ENCODE assay signal across 10 cellular contexts in genomic region chr17:39757931-39758873, GRCh38. TPM values are rescaled to one million over a fixed set of nuclear protein-coding genes. Genes with fewer than 3 reads are reported as not detected.
DNase-seq lines count a peak whose midpoint lies in the region; ATAC-seq and TF ChIP-seq lines count a peak whose summit lies in the region.
"Had no signal": no experiment of that assay in that cellular context is flagged by ENCODE, and none has a peak within 500 bp of the region (broad histone marks: within the 10 kb centered on the region; RNA-seq: fewer than 3 reads in every experiment).

No MANE protein-coding gene starts in this region.

- TF ChIP-seq CTCF in activated B cell treated with CpG ODN at 0.5 μM for 24 hours (IDR thresholded peaks at IDR 0.05) (no peak), astrocyte of the cerebellum (IDR thresholded peaks at IDR 0.05; ENCODE audit: low read depth, low read length, missing control alignments) (no peak)

- H3K9me3 Mint-ChIP-seq in activated B cell treated with CpG ODN at 0.5 μM for 24 hours, result no peaks in the 10 kb centered on the region
- no peaks in the 10 kb centered on the region for H3K9me3 Mint-ChIP-seq in stimulated activated memory B cell treated with anti-CD40 and anti-IgM and Interleukin-4, amounts not matched to agents 10 μg/mL and 1 μg/mL and 100 μg/mL, for 72 hours

- ATAC-seq in activated B cell treated with CpG ODN at 0.5 μM for 24 hours (ENCODE audit: low read depth) (no peak), HG03196 (IDR thresholded peaks at IDR 0.05; ENCODE audit: unreplicated experiment) (no peak)
- peak; percentile 4 for ATAC-seq in stimulated activated memory B cell treated with anti-CD40 and anti-IgM and Interleukin-4, amounts not matched to agents 10 μg/mL and 1 μg/mL and 100 μg/mL, for 72 hours
- ATAC-seq: heart left ventricle had no signal

- no peaks in the 10 kb centered on the region for H3K27me3 Mint-ChIP-seq in activated B cell treated with CpG ODN at 0.5 μM for 24 hours
- H3K27me3 Mint-ChIP-seq in stimulated activated memory B cell treated with anti-CD40 and anti-IgM and Interleukin-4, amounts not matched to agents 10 μg/mL and 1 μg/mL and 100 μg/mL, for 72 hours, result no peaks in the 10 kb centered on the region

- CTCF ChIA-PET in activated B cell treated with CpG ODN at 0.5 μM for 24 hours (lab: Charles Lee), result interaction anchor here (0.9 to 2.7 kb wide), 3 partner anchors 12 to 103 kb away, joined by 3 to 10 read pairs (median 4); no protein-coding TSS in a partner anchor

- H3K4me3 Mint-ChIP-seq in activated B cell treated with CpG ODN at 0.5 μM for 24 hours, result peak overlapping the region; percentile 61
- H3K4me3 Mint-ChIP-seq in stimulated activated memory B cell treated with anti-CD40 and anti-IgM and Interleukin-4, amounts not matched to agents 10 μg/mL and 1 μg/mL and 100 μg/mL, for 72 hours, result peak overlapping the region; percentile 59

- DNase-seq in NOMO-1 treated with DMSO at 0.1 percent for 48 hours (lab: John Stamatoyannopoulos, UW; ENCODE audit: unreplicated experiment), result peak; percentile 23
- no peak for DNase-seq in NOMO-1 treated with dmso at 0.1 percent for 144 hours (lab: John Stamatoyannopoulos, UW; ENCODE audit: unreplicated experiment)
- no peak for DNase-seq in activated B cell treated with CpG ODN at 0.5 μM for 24 hours
- peak; percentile 88 for DNase-seq in astrocyte of the cerebellum (ENCODE audit: low read depth)
- DNase-seq in NCI-H510A (lab: John Stamatoyannopoulos, UW), result no peak
- no peak for DNase-seq in NCI-H1930 (lab: John Stamatoyannopoulos, UW)
- DNase-seq: amniotic stem cell, heart left ventricle had no signal

- in situ Hi-C loops in astrocyte of the cerebellum (cut with HindIII; ENCODE audit: low sequenced_read_pairs), result no loop called here

- no peak overlapping the region for H3K4me3 ChIP-seq in astrocyte of the cerebellum (ENCODE audit: low read depth, low read length)
- H3K4me3 ChIP-seq: heart left ventricle had no signal

- POLR2A ChIA-PET in activated B cell treated with CpG ODN at 0.5 μM for 24 hours (lab: Charles Lee), result interaction anchor here (0.7 to 10.0 kb wide), 14 partner anchors 9 to 222 kb away, joined by 3 to 308 read pairs (median 8); partner anchors contain the start of genes IKZF3, MIEN1 and PSMD3

- peaks cover 48% of the 10 kb centered on the region for H3K36me3 Mint-ChIP-seq in activated B cell treated with CpG ODN at 0.5 μM for 24 hours (ENCODE audit: low read depth)
- H3K36me3 Mint-ChIP-seq in stimulated activated memory B cell treated with anti-CD40 and anti-IgM and Interleukin-4, amounts not matched to agents 10 μg/mL and 1 μg/mL and 100 μg/mL, for 72 hours, result peaks cover 19% of the 10 kb centered on the region

- intact Hi-C loops in activated B cell treated with CpG ODN at 0.5 μM for 24 hours (cut with micrococcal nuclease), result loop anchor here (10.0 kb wide), 1 partner anchor 567 kb away; no protein-coding TSS in a partner anchor

- H3K4me1 Mint-ChIP-seq in activated B cell treated with CpG ODN at 0.5 μM for 24 hours, result peaks cover 81% of the 10 kb centered on the region
- H3K4me1 Mint-ChIP-seq in stimulated activated memory B cell treated with anti-CD40 and anti-IgM and Interleukin-4, amounts not matched to agents 10 μg/mL and 1 μg/mL and 100 μg/mL, for 72 hours, result peaks cover 70% of the 10 kb centered on the region

- peak overlapping the region; percentile 97 for H3K27ac Mint-ChIP-seq in activated B cell treated with CpG ODN at 0.5 μM for 24 hours
- peak overlapping the region; percentile 96 for H3K27ac Mint-ChIP-seq in stimulated activated memory B cell treated with anti-CD40 and anti-IgM and Interleukin-4, amounts not matched to agents 10 μg/mL and 1 μg/mL and 100 μg/mL, for 72 hours

RNA-seq across cellular contexts. Expression of gene GRB7, which starts 20.5 kb away (rescaled TPM):
- total RNA-seq in activated B cell treated with CpG ODN at 0.5 μM for 24 hours, result 0.44 TPM in 1 of 2 replicates, not detected in the other

RNA-seq across cellular contexts. Expression of gene MIEN1, which starts 27.9 kb away (rescaled TPM):
- total RNA-seq in activated B cell treated with CpG ODN at 0.5 μM for 24 hours, result 42.2 and 45.7 TPM in 2 replicates

RNA-seq across cellular contexts. Expression of gene ERBB2, which starts 58.3 kb away (rescaled TPM):
- 4.4 and 7.1 TPM in 2 replicates for total RNA-seq in activated B cell treated with CpG ODN at 0.5 μM for 24 hours

Comparison
In these comparisons a context has a peak if more than half of its experiments do, and no peak if none do; other contexts are left out.
1. DNase-seq: peak in NOMO-1 treated with DMSO at 0.1 percent for 48 hours (single experiment) and astrocyte of the cerebellum (single experiment); none in NOMO-1 treated with dmso at 0.1 percent for 144 hours (single experiment), activated B cell treated with CpG ODN at 0.5 μM for 24 hours (single experiment), NCI-H510A (single experiment) and NCI-H1930 (0 of 2).